Comparison of ENCODE assay signal across 8 cellular contexts in genomic region chr6:29926795-29927427, GRCh38. TPM values are rescaled to one million over a fixed set of nuclear protein-coding genes. Genes with fewer than 3 reads are reported as not detected.
DNase-seq lines count a peak whose midpoint lies in the region; ATAC-seq lines count a peak whose summit lies in the region.

No MANE protein-coding gene starts in this region.

- H3K4me3 ChIP-seq in mononuclear cell (ENCODE audit: low read length): peak overlapping the region; percentile 68

- no peaks in the 10 kb centered on the region for H3K27me3 ChIP-seq in mononuclear cell (ENCODE audit: insufficient read depth, low read length)

- DNase-seq in AG20443 (ENCODE audit: low spot score) (peak; percentile 62), NAMALWA (ENCODE audit: low spot score) (peak; percentile 81)
- DNase-seq in activated CD4-positive, alpha-beta memory T cell treated with anti-CD3 and anti-CD28 coated beads, Interleukin-2, amount 10 ng/mL, durations not matched to agents 7 days and 5 days: peak; percentile 91
- DNase-seq in effector CD8-positive, alpha-beta T cell (lab: John Stamatoyannopoulos, UW): peak; percentile 89
- peak; percentile 55 for DNase-seq in stimulated activated CD8-positive, alpha-beta memory T cell treated with anti-CD3 and anti-CD28 coated beads, Interleukin-7, amount 100 ng/mL, for 24 hours (ENCODE audit: low read depth)

- no peaks in the 10 kb centered on the region for H3K9me3 Mint-ChIP-seq in activated CD4-positive, alpha-beta memory T cell treated with anti-CD3 and anti-CD28 coated beads, Interleukin-2, amount 10 ng/mL, durations not matched to agents 7 days and 5 days

- peaks cover 19% of the 10 kb centered on the region for H3K4me1 ChIP-seq in mononuclear cell (ENCODE audit: insufficient read depth, low read length)

- ATAC-seq in GM21390 (IDR thresholded peaks at IDR 0.05; ENCODE audit: unreplicated experiment) (peak; percentile 55), GM21526 (IDR thresholded peaks at IDR 0.05; ENCODE audit: low FRiP score, unreplicated experiment) (no peak)

- H3K36me3 Mint-ChIP-seq in activated CD4-positive, alpha-beta memory T cell treated with anti-CD3 and anti-CD28 coated beads, Interleukin-2, amount 10 ng/mL, durations not matched to agents 7 days and 5 days (ENCODE audit: low read depth): peaks cover 9% of the 10 kb centered on the region

- POLR2A ChIA-PET in activated CD4-positive, alpha-beta memory T cell treated with anti-CD3 and anti-CD28 coated beads, Interleukin-2, amount 10 ng/mL, durations not matched to agents 7 days and 5 days (lab: Charles Lee): interaction anchor here (0.9 to 2.8 kb wide), 4 partner anchors 15 to 40 kb away, joined by 4 to 24 read pairs (median 11); partner anchors contain the start of gene HLA-A

- no peaks in the 10 kb centered on the region for H3K27me3 Mint-ChIP-seq in activated CD4-positive, alpha-beta memory T cell treated with anti-CD3 and anti-CD28 coated beads, Interleukin-2, amount 10 ng/mL, durations not matched to agents 7 days and 5 days

- H3K4me3 Mint-ChIP-seq in activated CD4-positive, alpha-beta memory T cell treated with anti-CD3 and anti-CD28 coated beads, Interleukin-2, amount 10 ng/mL, durations not matched to agents 7 days and 5 days: peak overlapping the region; percentile 84

- CTCF ChIA-PET in activated CD4-positive, alpha-beta memory T cell treated with anti-CD3 and anti-CD28 coated beads, Interleukin-2, amount 10 ng/mL, durations not matched to agents 7 days and 5 days (lab: Charles Lee): no interaction called here

- peaks cover 36% of the 10 kb centered on the region for H3K4me1 Mint-ChIP-seq in activated CD4-positive, alpha-beta memory T cell treated with anti-CD3 and anti-CD28 coated beads, Interleukin-2, amount 10 ng/mL, durations not matched to agents 7 days and 5 days

- no peaks in the 10 kb centered on the region for H3K9me3 ChIP-seq in mononuclear cell (ENCODE audit: low read depth, low read length)

- peak overlapping the region; percentile 85 for H3K27ac Mint-ChIP-seq in activated CD4-positive, alpha-beta memory T cell treated with anti-CD3 and anti-CD28 coated beads, Interleukin-2, amount 10 ng/mL, durations not matched to agents 7 days and 5 days

RNA-seq across cellular contexts. Expression of gene HLA-A, which starts 15.4 kb away (rescaled TPM):
- total RNA-seq in activated CD4-positive, alpha-beta memory T cell treated with anti-CD3 and anti-CD28 coated beads, Interleukin-2, amount 10 ng/mL, durations not matched to agents 7 days and 5 days: 1,000 to 10,000 TPM; 2,531 to 2,553 TPM
- 1,869 TPM for total RNA-seq in mononuclear cell
